29 cellular contexts compared by ENCODE assay signal in genomic region chr11:127224276-127224675, GRCh38.
DNase-seq lines count a peak whose midpoint lies in the region; ATAC-seq and TF ChIP-seq lines count a peak whose summit lies in the region.
"Had no signal": no experiment of that assay in that cellular context is flagged by ENCODE, and none has a peak within 500 bp of the region (broad histone marks: within the 10 kb centered on the region; RNA-seq: fewer than 3 reads in every experiment).

No MANE protein-coding gene starts in this region.

- no peaks in the 10 kb centered on the region for H3K79me2 ChIP-seq in neural cell (replicated peaks; ENCODE audit: insufficient read depth, low read length)

- H3K4me3 ChIP-seq in right cardiac atrium (ENCODE audit: low read length) (no peak overlapping the region), heart left ventricle (no peak overlapping the region), neural cell (ENCODE audit: low read length) (no peak overlapping the region)
- H3K4me3 ChIP-seq: A549; BLaER1; BLaER1 treated with 17β-estradiol and CSF1 and Interleukin-3, amounts not matched to agents 10 nM and 100 nM had no signal

- no peak for TF ChIP-seq POLR2A in heart left ventricle (IDR thresholded peaks at IDR 0.05)

- TF ChIP-seq CTCF in heart left ventricle (IDR thresholded peaks at IDR 0.05), result no peak
- no peak for TF ChIP-seq CTCF in neural cell (IDR thresholded peaks at IDR 0.05; ENCODE audit: poor library complexity, severe bottlenecking)

- H3K9me3 ChIP-seq in right cardiac atrium (ENCODE audit: control insufficient read depth, low read length), result no peaks in the 10 kb centered on the region
- no peaks in the 10 kb centered on the region for H3K9me3 ChIP-seq in heart left ventricle
- H3K9me3 ChIP-seq in neural cell (ENCODE audit: low read length), result no peaks in the 10 kb centered on the region
- H3K9me3 ChIP-seq: A549; BE2C; BLaER1; BLaER1 treated with 17β-estradiol and CSF1 and Interleukin-3, amounts not matched to agents 10 nM and 100 nM; Caco-2 had no signal

- 48% methylated on average over 2 of the region's 2 CpGs for WGBS in right cardiac atrium
- 50 to 65% (median 58%) methylated on average over 2 of the region's 2 CpGs for WGBS in heart left ventricle, 4 donors

- no peak overlapping the region for H3K27ac ChIP-seq in right cardiac atrium (ENCODE audit: low read length)
- H3K27ac ChIP-seq in heart left ventricle, result no peak overlapping the region
- peak overlapping the region; percentile 47 for H3K27ac ChIP-seq in neural cell (ENCODE audit: low read length)
- H3K27ac ChIP-seq: 22Rv1; A549; BLaER1; BLaER1 treated with 17β-estradiol and CSF1 and Interleukin-3, amounts not matched to agents 10 nM and 100 nM; C4-2B had no signal

- no peak overlapping the region for H3K9ac ChIP-seq in neural cell (ENCODE audit: low read length)
- H3K9ac ChIP-seq: BLaER1; BLaER1 treated with 17β-estradiol and CSF1 and Interleukin-3, amounts not matched to agents 10 nM and 100 nM had no signal

- H3K4me2 ChIP-seq in neural cell (ENCODE audit: low read length), result no peak overlapping the region
- H3K4me2 ChIP-seq: A549; BLaER1; BLaER1 treated with 17β-estradiol and CSF1 and Interleukin-3, amounts not matched to agents 10 nM and 100 nM had no signal

- H4K20me1 ChIP-seq in neural cell (ENCODE audit: insufficient read depth), result no peaks in the 10 kb centered on the region
- H4K20me1 ChIP-seq: BLaER1; BLaER1 treated with 17β-estradiol and CSF1 and Interleukin-3, amounts not matched to agents 10 nM and 100 nM had no signal

- TF ChIP-seq RAD21 in neural cell (conservative IDR thresholded peaks at IDR 0.05), result no peak

- H2AFZ ChIP-seq in neural cell (ENCODE audit: low read depth, low read length), result no peak overlapping the region

- H3K27me3 ChIP-seq in right cardiac atrium (ENCODE audit: control insufficient read depth, insufficient read depth) (no peaks in the 10 kb centered on the region), heart left ventricle (no peaks in the 10 kb centered on the region), neural cell (ENCODE audit: insufficient read depth, low read depth, low read length) (no peaks in the 10 kb centered on the region)
- H3K27me3 ChIP-seq: BE2C; BLaER1; BLaER1 treated with 17β-estradiol and CSF1 and Interleukin-3, amounts not matched to agents 10 nM and 100 nM had no signal

- peak in 2 of 3 donors; percentile 38 to 67 for DNase-seq in right cardiac atrium
- DNase-seq in heart left ventricle, result no peak
- DNase-seq in NCI-H128 (lab: John Stamatoyannopoulos, UW; ENCODE audit: unreplicated experiment), result no peak
- DNase-seq: 8988T; ACHN; AML-193; BE2C; C1 segment of cervical spinal cord; Caco-2; Calu3; CD4-positive, alpha-beta memory T cell; CD4-positive, alpha-beta T cell; CD4-positive, CD25-positive, alpha-beta regulatory T cell; CD8-positive, alpha-beta memory T cell; CD8-positive, alpha-beta T cell; COR-L47; DMS 273 treated with DMSO at 0.1 percent for 48 hours; DMS153; DMS53; DMS79; DMS79 treated with DMSO at 0.1 percent for 48 hours; DND-41; EL had no signal

- H3F3A ChIP-seq in neural cell (ENCODE audit: insufficient read depth, low read length, poor library complexity, severe bottlenecking), result no peaks in the 10 kb centered on the region

- H3K4me1 ChIP-seq in right cardiac atrium (ENCODE audit: control insufficient read depth, insufficient read depth, low read length) (no peaks in the 10 kb centered on the region), heart left ventricle (peaks cover 0 to 2% (median 0%) of the 10 kb centered on the region in 12 donors)
- H3K4me1 ChIP-seq: A549; BE2C; BLaER1; BLaER1 treated with 17β-estradiol and CSF1 and Interleukin-3, amounts not matched to agents 10 nM and 100 nM; Caco-2 had no signal

- ATAC-seq in right cardiac atrium (peak in 1 of 2 donors; percentile 59), heart left ventricle (no peak)
- ATAC-seq: A549; CD8-positive, alpha-beta T cell had no signal

- H3K36me3 ChIP-seq in heart left ventricle (no peaks in the 10 kb centered on the region), neural cell (ENCODE audit: insufficient read depth, low read length) (no peaks in the 10 kb centered on the region)
- H3K36me3 ChIP-seq: BE2C; BLaER1; BLaER1 treated with 17β-estradiol and CSF1 and Interleukin-3, amounts not matched to agents 10 nM and 100 nM had no signal

- intact Hi-C loops in right cardiac atrium (cut with DNase I), result no loop called here
- intact Hi-C loops in heart left ventricle (cut with DNase I), result no loop called here

- no peaks in the 10 kb centered on the region for H3K9me2 ChIP-seq in neural cell (ENCODE audit: insufficient read depth, low read length)

- no peak for TF ChIP-seq EP300 in neural cell (conservative IDR thresholded peaks at IDR 0.05; ENCODE audit: poor library complexity, severe bottlenecking)

TF ChIP-seq in neural cell, 6 proteins besides CTCF, POLR2A, EP300 and RAD21:
- TF ChIP-seq TAF1 (IDR thresholded peaks at IDR 0.05; ENCODE audit: low read depth) (no peak), EZH2 (IDR thresholded peaks at IDR 0.05; ENCODE audit: borderline replicate concordance, insufficient read depth, low read length, poor library complexity, severe bottlenecking) (no peak), POLR2AphosphoS5 (IDR thresholded peaks at IDR 0.05) (no peak), MXI1 (conservative IDR thresholded peaks at IDR 0.05; ENCODE audit: poor library complexity, severe bottlenecking) (no peak), REST (IDR thresholded peaks at IDR 0.05; ENCODE audit: borderline replicate concordance) (no peak), SMC3 (conservative IDR thresholded peaks at IDR 0.05; ENCODE audit: poor library complexity) (no peak)

Comparison
In these comparisons a context has a peak if more than half of its experiments do, and no peak if none do; other contexts are left out.
1. DNase-seq: peak in right cardiac atrium (2 of 3); none in heart left ventricle (0 of 5) and NCI-H128 (single experiment).